2 cellular contexts compared by ENCODE assay signal in genomic region chr4:112752061-112752460, GRCh38.
TF ChIP-seq lines count a peak whose summit lies in the region.

No MANE protein-coding gene starts in this region.

TF ChIP-seq in GM23338, 12 proteins besides CTCF, POLR2A, EP300 and RAD21:
- TF ChIP-seq EZH2 (IDR thresholded peaks at IDR 0.05; ENCODE audit: low read depth, unreplicated experiment) (no peak), REST (IDR thresholded peaks at IDR 0.05; ENCODE audit: unreplicated experiment) (no peak), ZNF331 (CRISPR knock-in tag; IDR thresholded peaks at IDR 0.05; ENCODE audit: low read depth) (no peak), CREB1 (CRISPR knock-in tag; IDR thresholded peaks at IDR 0.05; ENCODE audit: low read depth) (no peak), POLR2AphosphoS5 (IDR thresholded peaks at IDR 0.05; ENCODE audit: low read depth) (no peak), ZNF462 (CRISPR knock-in tag; IDR thresholded peaks at IDR 0.05) (no peak)

TF ChIP-seq in H1, 55 proteins besides CTCF, POLR2A, EP300 and RAD21:
- TF ChIP-seq NANOG (IDR thresholded peaks at IDR 0.05; ENCODE audit: insufficient read depth, low read depth, low read length, poor library complexity, severe bottlenecking) = no peak
- TF ChIP-seq CEBPB (IDR thresholded peaks at IDR 0.05; ENCODE audit: low read depth, low read length) = no peak
- TF ChIP-seq CHD2 (IDR thresholded peaks at IDR 0.05; ENCODE audit: low read length) = no peak
- TF ChIP-seq CBX8 (IDR thresholded peaks at IDR 0.05; ENCODE audit: borderline replicate concordance, low read depth, low read length) = no peak
- no peak for TF ChIP-seq BACH1 (IDR thresholded peaks at IDR 0.05; ENCODE audit: low read length)
- no peak for TF ChIP-seq RFX5 (IDR thresholded peaks at IDR 0.05; ENCODE audit: borderline replicate concordance, low read depth, low read length)
- TF ChIP-seq TCF12 (IDR thresholded peaks at IDR 0.05; ENCODE audit: low read depth, low read length) = no peak
- no peak for TF ChIP-seq RBBP5 (IDR thresholded peaks at IDR 0.05; ENCODE audit: borderline replicate concordance, low read depth, low read length)
- no peak for TF ChIP-seq CTBP2 (IDR thresholded peaks at IDR 0.05; ENCODE audit: borderline replicate concordance, insufficient read depth, insufficient read length, low read length)
- no peak for TF ChIP-seq FOSL1 (IDR thresholded peaks at IDR 0.05; ENCODE audit: insufficient read depth, low read depth, low read length)
- TF ChIP-seq CHD1 (IDR thresholded peaks at IDR 0.05; ENCODE audit: low read depth, low read length) = no peak
